11 cellular contexts compared by ENCODE assay signal in genomic region chr10:43225787-43226153, GRCh38. TPM values are rescaled to one million over a fixed set of nuclear protein-coding genes. Genes with fewer than 3 reads are reported as not detected.
A peak's percentile ranks its signal among the peaks of the same experiment; 100 is the strongest.
DNase-seq lines count a peak whose midpoint lies in the region; ATAC-seq and TF ChIP-seq lines count a peak whose summit lies in the region.
"Had no signal": no experiment of that assay in that cellular context is flagged by ENCODE, and none has a peak within 500 bp of the region (broad histone marks: within the 10 kb centered on the region; RNA-seq: fewer than 3 reads in every experiment).

No MANE protein-coding gene starts in this region.

- peaks cover 14% of the 10 kb centered on the region for H3K4me1 Mint-ChIP-seq in activated naive CD8-positive, alpha-beta T cell treated with anti-CD3 and anti-CD28 coated beads for 36 hours
- no peaks in the 10 kb centered on the region for H3K4me1 Mint-ChIP-seq in type B pancreatic cell (ENCODE audit: unreplicated experiment)

- no peak overlapping the region for H3K27ac Mint-ChIP-seq in activated naive CD8-positive, alpha-beta T cell treated with anti-CD3 and anti-CD28 coated beads for 36 hours
- H3K27ac Mint-ChIP-seq in type B pancreatic cell: no peak overlapping the region
- H3K27ac Mint-ChIP-seq: dendritic cell treated with granulocyte-macrophage colony-stimulating factor and Interleukin-4, amounts not matched to agents 40 ng/mL and 50 ng/mL, for 4 days; neural progenitor cell had no signal

- peaks cover 19% of the 10 kb centered on the region for H3K27me3 Mint-ChIP-seq in activated naive CD8-positive, alpha-beta T cell treated with anti-CD3 and anti-CD28 coated beads for 36 hours
- H3K27me3 Mint-ChIP-seq in type B pancreatic cell: peaks cover 58% of the 10 kb centered on the region

- no peak for ATAC-seq in HG02885 (IDR thresholded peaks at IDR 0.05; ENCODE audit: poor library complexity, unreplicated experiment)
- no peak for ATAC-seq in HG03469 (IDR thresholded peaks at IDR 0.05; ENCODE audit: unreplicated experiment)

- no peaks in the 10 kb centered on the region for H3K9me3 Mint-ChIP-seq in activated naive CD8-positive, alpha-beta T cell treated with anti-CD3 and anti-CD28 coated beads for 36 hours
- H3K9me3 Mint-ChIP-seq in type B pancreatic cell: no peaks in the 10 kb centered on the region
- H3K9me3 Mint-ChIP-seq: dendritic cell treated with granulocyte-macrophage colony-stimulating factor and Interleukin-4, amounts not matched to agents 40 ng/mL and 50 ng/mL, for 4 days; neural progenitor cell had no signal

- no peaks in the 10 kb centered on the region for H3K36me3 Mint-ChIP-seq in activated naive CD8-positive, alpha-beta T cell treated with anti-CD3 and anti-CD28 coated beads for 36 hours
- H3K36me3 Mint-ChIP-seq in type B pancreatic cell: no peaks in the 10 kb centered on the region
- H3K36me3 Mint-ChIP-seq: neural progenitor cell had no signal

- TF ChIP-seq CTCF in type B pancreatic cell (conservative IDR thresholded peaks at IDR 0.05): no peak

- no peak overlapping the region for H3K4me3 Mint-ChIP-seq in activated naive CD8-positive, alpha-beta T cell treated with anti-CD3 and anti-CD28 coated beads for 36 hours
- H3K4me3 Mint-ChIP-seq in type B pancreatic cell: no peak overlapping the region
- H3K4me3 Mint-ChIP-seq: dendritic cell treated with granulocyte-macrophage colony-stimulating factor and Interleukin-4, amounts not matched to agents 40 ng/mL and 50 ng/mL, for 4 days had no signal

- DNase-seq in activated naive CD4-positive, alpha-beta T cell treated with Interleukin-2 at 50 U/mL for 16 hours: peak; percentile 60
- DNase-seq in activated naive CD4-positive, alpha-beta T cell (lab: John Stamatoyannopoulos, UW): no peak
- peak; percentile 44 for DNase-seq in activated naive CD8-positive, alpha-beta T cell treated with anti-CD3 and anti-CD28 coated beads for 36 hours
- peak; percentile 59 for DNase-seq in mesenteric fat pad (ENCODE audit: low spot score)
- peak; percentile 43 for DNase-seq in type B pancreatic cell (ENCODE audit: extremely low spot score, unreplicated experiment)
- no peak for DNase-seq in SKM-1 treated with dmso at 0.1 percent for 144 hours (lab: John Stamatoyannopoulos, UW; ENCODE audit: unreplicated experiment)
- DNase-seq: ACHN had no signal

RNA-seq across cellular contexts. Expression of gene RASGEF1A, which starts 41.1 kb away (rescaled TPM):
- total RNA-seq in activated naive CD8-positive, alpha-beta T cell treated with anti-CD3 and anti-CD28 coated beads for 36 hours: under 1 TPM; 0.40 to 0.45 TPM
- total RNA-seq in mesenteric fat pad: 1.8 TPM
- total RNA-seq in type B pancreatic cell (ENCODE audit: low replicate concordance): 0.90 and 1.3 TPM in 2 replicates

Comparison
In these comparisons a context has a peak if more than half of its experiments do, and no peak if none do; other contexts are left out.
1. DNase-seq: peak in activated naive CD4-positive, alpha-beta T cell treated with Interleukin-2 at 50 U/mL for 16 hours (single experiment), activated naive CD8-positive, alpha-beta T cell treated with anti-CD3 and anti-CD28 coated beads for 36 hours (single experiment), mesenteric fat pad (single experiment) and type B pancreatic cell (single experiment); none in activated naive CD4-positive, alpha-beta T cell (0 of 4) and SKM-1 treated with dmso at 0.1 percent for 144 hours (single experiment).